In genomic region chr1:46303038-46303871, GRCh38 we compare ENCODE assay signal across 8 cellular contexts. TPM values are rescaled to one million over a fixed set of nuclear protein-coding genes. Genes with fewer than 3 reads are reported as not detected.
DNase-seq lines count a peak whose midpoint lies in the region; ATAC-seq and TF ChIP-seq lines count a peak whose summit lies in the region.

A gene with protein sequence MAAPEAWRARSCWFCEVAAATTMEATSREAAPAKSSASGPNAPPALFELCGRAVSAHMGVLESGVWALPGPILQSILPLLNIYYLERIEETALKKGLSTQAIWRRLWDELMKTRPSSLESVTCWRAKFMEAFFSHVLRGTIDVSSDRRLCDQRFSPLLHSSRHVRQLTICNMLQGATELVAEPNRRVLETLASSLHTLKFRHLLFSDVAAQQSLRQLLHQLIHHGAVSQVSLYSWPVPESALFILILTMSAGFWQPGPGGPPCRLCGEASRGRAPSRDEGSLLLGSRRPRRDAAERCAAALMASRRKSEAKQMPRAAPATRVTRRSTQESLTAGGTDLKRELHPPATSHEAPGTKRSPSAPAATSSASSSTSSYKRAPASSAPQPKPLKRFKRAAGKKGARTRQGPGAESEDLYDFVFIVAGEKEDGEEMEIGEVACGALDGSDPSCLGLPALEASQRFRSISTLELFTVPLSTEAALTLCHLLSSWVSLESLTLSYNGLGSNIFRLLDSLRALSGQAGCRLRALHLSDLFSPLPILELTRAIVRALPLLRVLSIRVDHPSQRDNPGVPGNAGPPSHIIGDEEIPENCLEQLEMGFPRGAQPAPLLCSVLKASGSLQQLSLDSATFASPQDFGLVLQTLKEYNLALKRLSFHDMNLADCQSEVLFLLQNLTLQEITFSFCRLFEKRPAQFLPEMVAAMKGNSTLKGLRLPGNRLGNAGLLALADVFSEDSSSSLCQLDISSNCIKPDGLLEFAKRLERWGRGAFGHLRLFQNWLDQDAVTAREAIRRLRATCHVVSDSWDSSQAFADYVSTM (minus strand): TSS chr1:46303616. CDS start chr1:46303322, 294 bp downstream.
TSS of gene UQCRH (plus strand) at chr1:46303698. CDS start at chr1:46303767, 69 bp downstream.

- peaks cover 26% of the 10 kb centered on the region for H3K36me3 Mint-ChIP-seq in activated B cell treated with CpG ODN at 0.5 μM for 24 hours (ENCODE audit: low read depth)
- no peaks in the 10 kb centered on the region for H3K36me3 Mint-ChIP-seq in immature natural killer cell

- ATAC-seq in HG03196 (IDR thresholded peaks at IDR 0.05; ENCODE audit: unreplicated experiment) (peak; percentile 83), activated B cell treated with CpG ODN at 0.5 μM for 24 hours (ENCODE audit: low read depth) (peak; percentile 82)

- H3K27me3 Mint-ChIP-seq in activated B cell treated with CpG ODN at 0.5 μM for 24 hours, result no peaks in the 10 kb centered on the region
- H3K27me3 Mint-ChIP-seq in immature natural killer cell (ENCODE audit: low read depth in 3 of 3), result peaks cover 0 to 6% (median 3%) of the 10 kb centered on the region in 3 donors

- peak; percentile 74 for TF ChIP-seq POLR2A in GM18951 (IDR thresholded peaks at IDR 0.05; ENCODE audit: extremely low read depth, insufficient read depth, insufficient read length)

- POLR2A ChIA-PET in activated B cell treated with CpG ODN at 0.5 μM for 24 hours (lab: Charles Lee), result interaction anchor here (0.6 to 3.1 kb wide), 17 partner anchors 13 to 1671 kb away, joined by 3 to 66 read pairs (median 5); partner anchors contain the start of genes ATPAF1, NSUN4 and RAD54L

- peak within 1 kb of the TSS; percentile 89 for H3K4me3 ChIP-seq in AG09309 (ENCODE audit: control insufficient read depth, low read depth, low read length)

- H3K27ac Mint-ChIP-seq in activated B cell treated with CpG ODN at 0.5 μM for 24 hours, result peak within 1 kb of the TSS; percentile 97
- H3K27ac Mint-ChIP-seq in immature natural killer cell, result peak within 1 kb of the TSS; percentile 95 to 99 (median 98)

- DNase-seq in AG09309 (ENCODE audit: low read depth), result peak; percentile 93
- peak; percentile 92 for DNase-seq in NCI-H345 (lab: John Stamatoyannopoulos, UW)
- DNase-seq in activated B cell treated with CpG ODN at 0.5 μM for 24 hours, result peak; percentile 89
- DNase-seq in caudate nucleus (lab: John Stamatoyannopoulos, UW), result peak; percentile 43 to 97 (median 91)
- DNase-seq in immature natural killer cell, result peak; percentile 94 to 95 (median 95)
- peak; percentile 95 for DNase-seq in smooth muscle cell of the brain vasculature (ENCODE audit: low read depth, low spot score)

- H3K9me3 Mint-ChIP-seq in activated B cell treated with CpG ODN at 0.5 μM for 24 hours (no peaks in the 10 kb centered on the region), immature natural killer cell (no peaks in the 10 kb centered on the region)

- peak within 1 kb of the TSS; percentile 99 for H3K4me3 Mint-ChIP-seq in activated B cell treated with CpG ODN at 0.5 μM for 24 hours
- peak within 1 kb of the TSS; percentile 96 to 98 (median 97) for H3K4me3 Mint-ChIP-seq in immature natural killer cell

- intact Hi-C loops in activated B cell treated with CpG ODN at 0.5 μM for 24 hours (cut with micrococcal nuclease), result loop anchor here (1.0 to 10.0 kb wide), 6 partner anchors 30 to 414 kb away; partner anchors contain the start of genes EFCAB14, MOB3C, NSUN4 and RAD54L

- CTCF ChIA-PET in activated B cell treated with CpG ODN at 0.5 μM for 24 hours (lab: Charles Lee), result interaction anchor here (0.9 to 9.9 kb wide), 8 partner anchors 30 to 58 kb away, joined by 3 to 62 read pairs (median 4); partner anchors contain the start of genes NSUN4 and RAD54L

- in situ Hi-C loops in GM18951 (cut with MboI; ENCODE audit: low sequenced_read_pairs, unreplicated experiment), result no loop called here

- H3K27ac ChIP-seq in caudate nucleus (ENCODE audit: low read depth, low read length), result peak within 1 kb of the TSS; percentile 98

- H3K4me1 Mint-ChIP-seq in activated B cell treated with CpG ODN at 0.5 μM for 24 hours, result peaks cover 64% of the 10 kb centered on the region
- H3K4me1 Mint-ChIP-seq in immature natural killer cell, result peaks cover 44 to 61% of the 10 kb centered on the region in 2 donors

- TF ChIP-seq CTCF in AG09309 (IDR thresholded peaks at IDR 0.05; ENCODE audit: control insufficient read depth, insufficient read depth, low read depth, low read length, missing control alignments) (no peak), activated B cell treated with CpG ODN at 0.5 μM for 24 hours (IDR thresholded peaks at IDR 0.05) (no peak)

RNA-seq across cellular contexts. Expression of the first gene that starts in this region (rescaled TPM):
- 59.5 and 60.2 TPM in 2 replicates for total RNA-seq in activated B cell treated with CpG ODN at 0.5 μM for 24 hours
- polyA plus RNA-seq in immature natural killer cell, result 10 to 100 TPM; 44.2 to 71.6 (median 65.4) TPM

RNA-seq across cellular contexts. Expression of gene UQCRH, which starts in this region (rescaled TPM):
- total RNA-seq in activated B cell treated with CpG ODN at 0.5 μM for 24 hours, result 243 and 279 TPM in 2 replicates
- 100 to 1,000 TPM; 222 to 278 (median 252) TPM for polyA plus RNA-seq in immature natural killer cell

Comparison
In these comparisons a context has a peak if more than half of its experiments do, and no peak if none do; other contexts are left out.
1. Peak in every context shown above with its lines: DNase-seq, ATAC-seq, H3K4me3 ChIP-seq and H3K27ac ChIP-seq.